Comparison of ENCODE assay signal across 9 cellular contexts in genomic region chr3:184813357-184813756, GRCh38. TPM values are rescaled to one million over a fixed set of nuclear protein-coding genes. Genes with fewer than 3 reads are reported as not detected.
DNase-seq lines count a peak whose midpoint lies in the region; ATAC-seq, FAIRE-seq and TF ChIP-seq lines count a peak whose summit lies in the region.
"Had no signal": no experiment of that assay in that cellular context is flagged by ENCODE, and none has a peak within 500 bp of the region (broad histone marks: within the 10 kb centered on the region; RNA-seq: fewer than 3 reads in every experiment).

No MANE protein-coding gene starts in this region.

- peaks cover 9% of the 10 kb centered on the region for H3K4me1 ChIP-seq in ACC112 (ENCODE audit: control insufficient read depth, insufficient read depth, low read length, unreplicated experiment)
- peaks cover 3 to 21% of the 10 kb centered on the region in 2 experiments; a peak in 3 of 4 replicates for H3K4me1 ChIP-seq in HCT116 (ENCODE audit: control insufficient read depth in 1 of 2, insufficient read depth in 2 of 2, low read length in 2 of 2)
- H3K4me1 ChIP-seq in astrocyte (ENCODE audit: insufficient read depth, low read length) = peaks cover 13% of the 10 kb centered on the region
- H3K4me1 ChIP-seq in muscle layer of duodenum (ENCODE audit: control insufficient read depth in 1 of 2, insufficient read depth in 2 of 2, low read length in 2 of 2) = peaks cover 7 to 27% of the 10 kb centered on the region in 2 donors

- H3K4me1 Mint-ChIP-seq in astrocyte (ENCODE audit: low read depth, unreplicated experiment) = peaks cover 8% of the 10 kb centered on the region

- H3K4me3 Mint-ChIP-seq in astrocyte (ENCODE audit: unreplicated experiment) = peak overlapping the region; percentile 95

- H3K79me2 ChIP-seq in ACC112 (ENCODE audit: control insufficient read depth, insufficient read depth, low read length, unreplicated experiment) (peaks cover 18% of the 10 kb centered on the region), HCT116 (ENCODE audit: insufficient read depth, low read length) (peaks cover 32% of the 10 kb centered on the region), astrocyte (ENCODE audit: insufficient read depth, low read length) (peaks cover 38% of the 10 kb centered on the region)

- ATAC-seq in HCT116 (no peak), GM18868 (IDR thresholded peaks at IDR 0.05; ENCODE audit: unreplicated experiment) (no peak), GM18861 (IDR thresholded peaks at IDR 0.05; ENCODE audit: unreplicated experiment) (no peak)

- no peak for TF ChIP-seq POLR2A in HCT116 (IDR thresholded peaks at IDR 0.05; ENCODE audit: borderline replicate concordance, extremely low read depth, insufficient read depth, insufficient read length)

- H3K36me3 ChIP-seq in ACC112 (ENCODE audit: insufficient read depth, low read length) (no peaks in the 10 kb centered on the region), HCT116 (ENCODE audit: control insufficient read depth in 1 of 2, insufficient read depth in 2 of 2, low read length in 2 of 2) (no peaks in the 10 kb centered on the region), astrocyte (ENCODE audit: insufficient read depth, low read length) (no peaks in the 10 kb centered on the region), muscle layer of duodenum (ENCODE audit: control insufficient read depth in 1 of 2, insufficient read depth in 2 of 2, low read length in 2 of 2) (no peaks in the 10 kb centered on the region)

- no peak overlapping the region for H3K27ac Mint-ChIP-seq in astrocyte (ENCODE audit: unreplicated experiment)

- no peak overlapping the region for H3K27ac ChIP-seq in ACC112 (ENCODE audit: low read depth, low read length)
- no peak overlapping the region for H3K27ac ChIP-seq in HCT116 (ENCODE audit: low read depth, low read length)
- H3K27ac ChIP-seq in astrocyte (ENCODE audit: low read depth, low read length) = no peak overlapping the region
- H3K27ac ChIP-seq in muscle layer of duodenum (ENCODE audit: low read length) = no peak overlapping the region

- TF ChIP-seq CTCF in HCT116 (IDR thresholded peaks at IDR 0.05 in 2 of 3, conservative IDR thresholded peaks at IDR 0.05 in 1 of 3; ENCODE audit: borderline replicate concordance in 1 of 3, insufficient read depth in 1 of 3, low read depth in 2 of 3, low read length in 2 of 3) = no peak
- no peak for TF ChIP-seq CTCF in astrocyte (IDR thresholded peaks at IDR 0.05; ENCODE audit: insufficient read depth, low read depth, low read length)
- no peak for TF ChIP-seq CTCF in D721Med (IDR thresholded peaks at IDR 0.05; ENCODE audit: insufficient read depth, missing control alignments)

- H3K9me3 Mint-ChIP-seq in astrocyte (ENCODE audit: unreplicated experiment) = no peaks in the 10 kb centered on the region

- H4K20me1 ChIP-seq in HCT116 (ENCODE audit: insufficient read depth) = no peaks in the 10 kb centered on the region
- peaks cover 24% of the 10 kb centered on the region for H4K20me1 ChIP-seq in astrocyte (ENCODE audit: insufficient read depth, low read length)

- TF ChIP-seq RAD21 in HCT116 (IDR thresholded peaks at IDR 0.05; ENCODE audit: low read depth) = no peak

- H3K9me2 ChIP-seq in HCT116 (ENCODE audit: insufficient read depth) = no peaks in the 10 kb centered on the region

- intact Hi-C loops in HCT116 (cut with micrococcal nuclease) = no loop called here

- DNase-seq in HCT116 (ENCODE audit: low read depth, low spot score) = no peak
- no peak for DNase-seq in astrocyte (ENCODE audit: low read depth)
- DNase-seq in D721Med (ENCODE audit: insufficient read length, low spot score) = no peak
- DNase-seq in NCI-H2171 treated with DMSO at 0.1 percent for 48 hours (lab: John Stamatoyannopoulos, UW) = no peak

- H3K9me3 ChIP-seq in HCT116 (ENCODE audit: control insufficient read depth in 1 of 2, insufficient read depth in 1 of 2, low read depth in 1 of 2, low read length in 2 of 2) = no peaks in the 10 kb centered on the region
- no peaks in the 10 kb centered on the region for H3K9me3 ChIP-seq in astrocyte (ENCODE audit: insufficient read depth, low read depth, low read length)
- no peaks in the 10 kb centered on the region for H3K9me3 ChIP-seq in muscle layer of duodenum (ENCODE audit: control insufficient read depth in 1 of 2, low read length in 2 of 2)

- POLR2A ChIA-PET in HCT116 (lab: Charles Lee) = no interaction called here

- CTCF ChIA-PET in HCT116 (lab: Charles Lee) = no interaction called here

- no peaks in the 10 kb centered on the region for H3K27me3 Mint-ChIP-seq in astrocyte (ENCODE audit: low read depth, unreplicated experiment)

- peak overlapping the region; percentile 83 for H3K4me3 ChIP-seq in ACC112 (ENCODE audit: low read depth, low read length)
- peak overlapping the region; percentile 66 to 95 for H3K4me3 ChIP-seq in HCT116 (replicated peaks in 1 of 2; ENCODE audit: low read depth in 1 of 2, low read length in 2 of 2)
- no peak overlapping the region for H3K4me3 ChIP-seq in astrocyte (ENCODE audit: insufficient read depth, low read depth, low read length)
- peak overlapping the region; percentile 91 to 95 for H3K4me3 ChIP-seq in muscle layer of duodenum (ENCODE audit: low read depth in 1 of 2, low read length in 2 of 2)

- no peaks in the 10 kb centered on the region for H3K36me3 Mint-ChIP-seq in astrocyte (ENCODE audit: low read depth, unreplicated experiment)

- RAD21 ChIA-PET in HCT116 (lab: Charles Lee; ENCODE audit: low non-redundant PET in 1 of 2, low total read pairs in 2 of 2, uncharacterized antibody in 2 of 2, unreplicated experiment in 2 of 2) = no interaction called here

- no TSS peak for BruUV-seq in HCT116 (replicated peaks; lab: Mats Ljungman, UMichigan)

- FAIRE-seq in astrocyte (lab: Jason Lieb, UNC) (no peak), D721Med (lab: Jason Lieb, UNC) (no peak)
- FAIRE-seq: bronchial epithelial cell had no signal

- H3K27me3 ChIP-seq in ACC112 (ENCODE audit: insufficient read depth, low read length) (no peaks in the 10 kb centered on the region), HCT116 (ENCODE audit: insufficient read depth, low read length) (no peaks in the 10 kb centered on the region), astrocyte (ENCODE audit: insufficient read depth, low read length) (no peaks in the 10 kb centered on the region), muscle layer of duodenum (ENCODE audit: low read depth, low read length) (no peaks in the 10 kb centered on the region)

- H3K4me2 ChIP-seq in HCT116 (ENCODE audit: low read length) (peak overlapping the region; percentile 92), astrocyte (ENCODE audit: low read length) (peak overlapping the region; percentile 96)

- no peak overlapping the region for H2AFZ ChIP-seq in ACC112 (ENCODE audit: low read length, unreplicated experiment)
- no peak overlapping the region for H2AFZ ChIP-seq in HCT116 (ENCODE audit: low read depth, low read length, poor library complexity, severe bottlenecking)
- no peak overlapping the region for H2AFZ ChIP-seq in astrocyte (ENCODE audit: low read depth, low read length)

- H3K9ac ChIP-seq in HCT116 (ENCODE audit: low read length) = no peak overlapping the region
- H3K9ac ChIP-seq in astrocyte (ENCODE audit: low read length) = no peak overlapping the region

TF ChIP-seq in HCT116, 20 proteins besides CTCF, POLR2A, EP300 and RAD21:
- TF ChIP-seq POLR2AphosphoS5 (IDR thresholded peaks at IDR 0.05; ENCODE audit: low read depth, low read length) (no peak), ATF3 (IDR thresholded peaks at IDR 0.05) (no peak), ELF1 (IDR thresholded peaks at IDR 0.05; ENCODE audit: borderline replicate concordance, low read depth) (no peak)

RNA-seq across cellular contexts. Expression of gene VPS8, which starts 1.4 kb away (rescaled TPM):
- total RNA-seq in HCT116 (2021; ENCODE audit: unreplicated experiment) (37.6 TPM), astrocyte (37.6 and 40.7 TPM in 2 replicates)
- 9.4 and 12.6 TPM in 2 replicates for polyA plus RNA-seq in HCT116 (2012)
